27 cellular contexts compared by ENCODE assay signal in the genomic region with DNA sequence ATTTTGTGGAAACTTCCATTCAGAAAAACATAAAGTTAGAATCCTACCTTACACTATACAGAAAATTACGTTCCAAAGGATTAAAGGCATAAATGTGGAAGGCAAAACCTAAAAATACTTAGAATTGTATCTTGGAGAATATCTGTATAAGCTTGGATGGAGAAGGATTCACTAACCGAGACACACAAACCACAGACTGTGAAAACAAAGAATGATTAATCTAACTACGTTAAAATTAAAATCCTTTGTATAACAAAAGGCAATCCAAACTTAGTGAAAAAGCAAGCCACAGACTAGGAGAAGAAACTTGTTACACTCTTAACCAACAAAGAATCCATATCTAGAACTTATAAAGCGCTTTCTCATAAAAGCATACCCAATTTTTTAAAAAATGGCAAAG.
"Had no signal": no experiment of that assay in that cellular context is flagged by ENCODE, and none has a peak within 500 bp of the region (broad histone marks: within the 10 kb centered on the region; RNA-seq: fewer than 3 reads in every experiment).

No MANE protein-coding gene starts in this region.

- H3K4me1 Mint-ChIP-seq: immature natural killer cell; naive thymus-derived CD4-positive, alpha-beta T cell; stimulated activated effector memory CD8-positive, alpha-beta T cell treated with anti-CD3 and anti-CD28 coated beads, Interleukin-12 subunit alpha, Interleukin-12 subunit beta, amount 100 ng/mL, for 72 hours had no signal

- H3K27ac ChIP-seq: heart right ventricle, hepatocyte, left ventricle myocardium inferior, ovary, skin epidermis, spleen, suprapubic skin, thoracic aorta, tibial artery, upper lobe of right lung had no signal

- H3K36me3 Mint-ChIP-seq: immature natural killer cell; naive thymus-derived CD4-positive, alpha-beta T cell; natural killer cell treated with Interleukin-12 subunit alpha and Interleukin-12 subunit beta and Interleukin-15 and Interleukin-18, amount 100 ng/mL, for 72 hours; stimulated activated effector memory CD8-positive, alpha-beta T cell treated with anti-CD3 and anti-CD28 coated beads, Interleukin-12 subunit alpha, Interleukin-12 subunit beta, amount 100 ng/mL, for 72 hours had no signal

- H3K9me3 ChIP-seq: heart right ventricle, left ventricle myocardium inferior, mucosa of descending colon, ovary, spleen, suprapubic skin, thoracic aorta, tibial artery, upper lobe of right lung had no signal

- H3K4me1 ChIP-seq: heart right ventricle, left ventricle myocardium inferior, spleen, suprapubic skin, tibial artery, upper lobe of right lung had no signal

- H3K4me3 Mint-ChIP-seq: immature natural killer cell; naive thymus-derived CD4-positive, alpha-beta T cell; natural killer cell treated with Interleukin-12 subunit alpha and Interleukin-12 subunit beta and Interleukin-15 and Interleukin-18, amount 100 ng/mL, for 72 hours; stimulated activated effector memory CD8-positive, alpha-beta T cell treated with anti-CD3 and anti-CD28 coated beads, Interleukin-12 subunit alpha, Interleukin-12 subunit beta, amount 100 ng/mL, for 72 hours; stimulated activated naive CD8-positive, alpha-beta T cell treated with anti-CD3 and anti-CD28 coated beads, Interleukin-15, Interleukin-2, amounts not matched to agents 100 ng/mL and 50 ng/mL, for 24 hours had no signal

- H2AFZ ChIP-seq: hepatocyte had no signal

- H3K4me2 ChIP-seq: hepatocyte had no signal

- H3K27me3 ChIP-seq: heart right ventricle, hepatocyte, ovary, spleen, suprapubic skin, tibial artery, upper lobe of right lung had no signal

- H3K4me3 ChIP-seq: heart right ventricle, hepatocyte, left ventricle myocardium inferior, lung, mucosa of descending colon, ovary, skin epidermis, spleen, suprapubic skin, thoracic aorta, tibial artery, upper lobe of right lung had no signal

- FAIRE-seq: kidney, urothelium cell line had no signal

- H3K36me3 ChIP-seq: heart right ventricle, left ventricle myocardium inferior, ovary, spleen, suprapubic skin, thoracic aorta, tibial artery, upper lobe of right lung had no signal

- H3K79me2 ChIP-seq: hepatocyte had no signal

- H3K9me3 Mint-ChIP-seq: natural killer cell treated with Interleukin-12 subunit alpha and Interleukin-12 subunit beta and Interleukin-15 and Interleukin-18, amount 100 ng/mL, for 72 hours; stimulated activated naive CD8-positive, alpha-beta T cell treated with anti-CD3 and anti-CD28 coated beads, Interleukin-15, Interleukin-2, amounts not matched to agents 100 ng/mL and 50 ng/mL, for 24 hours had no signal

- H3K27ac Mint-ChIP-seq: immature natural killer cell; naive thymus-derived CD4-positive, alpha-beta T cell; natural killer cell treated with Interleukin-12 subunit alpha and Interleukin-12 subunit beta and Interleukin-15 and Interleukin-18, amount 100 ng/mL, for 72 hours; progenitor cell of endocrine pancreas; stimulated activated effector memory CD8-positive, alpha-beta T cell treated with anti-CD3 and anti-CD28 coated beads, Interleukin-12 subunit alpha, Interleukin-12 subunit beta, amount 100 ng/mL, for 72 hours; stimulated activated naive CD8-positive, alpha-beta T cell treated with anti-CD3 and anti-CD28 coated beads, Interleukin-15, Interleukin-2, amounts not matched to agents 100 ng/mL and 50 ng/mL, for 24 hours had no signal

- ATAC-seq: heart right ventricle; mucosa of descending colon; naive thymus-derived CD4-positive, alpha-beta T cell; natural killer cell treated with Interleukin-12 subunit alpha and Interleukin-12 subunit beta and Interleukin-15 and Interleukin-18, amount 100 ng/mL, for 72 hours; right cardiac atrium; sciatic nerve; stimulated activated effector memory CD8-positive, alpha-beta T cell treated with anti-CD3 and anti-CD28 coated beads, Interleukin-12 subunit alpha, Interleukin-12 subunit beta, amount 100 ng/mL, for 72 hours; upper lobe of right lung had no signal

- DNase-seq: heart right ventricle; immature natural killer cell; kidney; left ventricle myocardium inferior; midbrain; mucosa of descending colon; naive thymus-derived CD4-positive, alpha-beta T cell; ovary; retina; right cardiac atrium; spleen; stimulated activated CD4-positive, alpha-beta T cell treated with anti-CD3 and anti-CD28 coated beads, Interleukin-4, amount 100 ng/mL, for 24 hours; stimulated activated naive CD4-positive, alpha-beta T cell; tibial artery; trophoblast cell; upper lobe of right lung had no signal

- H3K27me3 Mint-ChIP-seq: natural killer cell treated with Interleukin-12 subunit alpha and Interleukin-12 subunit beta and Interleukin-15 and Interleukin-18, amount 100 ng/mL, for 72 hours; stimulated activated naive CD8-positive, alpha-beta T cell treated with anti-CD3 and anti-CD28 coated beads, Interleukin-15, Interleukin-2, amounts not matched to agents 100 ng/mL and 50 ng/mL, for 24 hours had no signal
